ENCODE assay signal across 24 cellular contexts in genomic region chr14:105694961-105695360, GRCh38.
A peak's percentile ranks its signal among the peaks of the same experiment; 100 is the strongest.
DNase-seq lines count a peak whose midpoint lies in the region; ATAC-seq and TF ChIP-seq lines count a peak whose summit lies in the region.
"Had no signal": no experiment of that assay in that cellular context is flagged by ENCODE, and none has a peak within 500 bp of the region (broad histone marks: within the 10 kb centered on the region; RNA-seq: fewer than 3 reads in every experiment).

No MANE protein-coding gene starts in this region.

- H3K27me3 ChIP-seq in BLaER1, result no peaks in the 10 kb centered on the region
- no peaks in the 10 kb centered on the region for H3K27me3 ChIP-seq in naive thymus-derived CD4-positive, alpha-beta T cell (ENCODE audit: control insufficient read depth in 2 of 2, insufficient read depth in 2 of 2, low read length in 2 of 2)
- H3K27me3 ChIP-seq: brain microvascular endothelial cell, Peyer's patch, SJCRH30, vagina had no signal

- H3K36me3 ChIP-seq in BLaER1, result no peaks in the 10 kb centered on the region
- no peaks in the 10 kb centered on the region for H3K36me3 ChIP-seq in naive thymus-derived CD4-positive, alpha-beta T cell (ENCODE audit: control insufficient read depth in 2 of 3, insufficient read depth in 3 of 3, low read length in 3 of 3)
- H3K36me3 ChIP-seq: brain microvascular endothelial cell, heart right ventricle, Peyer's patch, SJCRH30, thoracic aorta, vagina had no signal

- H3K4me3 ChIP-seq in BLaER1, result no peak overlapping the region
- H3K4me3 ChIP-seq in GM12875 (ENCODE audit: low read depth, low read length), result peak overlapping the region; percentile 10
- H3K4me3 ChIP-seq in naive thymus-derived CD4-positive, alpha-beta T cell (ENCODE audit: low read length), result no peak overlapping the region
- H3K4me3 ChIP-seq: heart right ventricle, Peyer's patch, SJCRH30, thoracic aorta, vagina had no signal

- TF ChIP-seq CTCF in GM12875 (IDR thresholded peaks at IDR 0.05; ENCODE audit: borderline replicate concordance, insufficient read depth, low read depth, low read length), result no peak

- peaks cover 67% of the 10 kb centered on the region for H3K4me1 ChIP-seq in BLaER1
- H3K4me1 ChIP-seq in naive thymus-derived CD4-positive, alpha-beta T cell (ENCODE audit: control insufficient read depth in 2 of 2, insufficient read depth in 2 of 2, low read length in 2 of 2), result no peaks in the 10 kb centered on the region
- H3K4me1 ChIP-seq: heart right ventricle, Peyer's patch, SJCRH30, vagina had no signal

- POLR2A ChIA-PET in naive thymus-derived CD4-positive, alpha-beta T cell (lab: Charles Lee), result no interaction called here

- peak overlapping the region; percentile 38 for H3K4me2 ChIP-seq in BLaER1

- peaks cover 9% of the 10 kb centered on the region for H3K36me3 Mint-ChIP-seq in T-helper 17 cell (ENCODE audit: low read depth)
- peaks cover 4% of the 10 kb centered on the region for H3K36me3 Mint-ChIP-seq in memory B cell
- peaks cover 0 to 3% (median 0%) of the 10 kb centered on the region in 5 donors for H3K36me3 Mint-ChIP-seq in naive thymus-derived CD4-positive, alpha-beta T cell

- DNase-seq in T-helper 17 cell (no peak), memory B cell (ENCODE audit: low spot score in 2 of 2) (peak in 1 of 2 donors; percentile 5), NCI-H226 (no peak), SKM-1 treated with dmso at 0.1 percent for 144 hours (lab: John Stamatoyannopoulos, UW; ENCODE audit: unreplicated experiment) (no peak), SHP77 treated with DMSO at 0.1 percent for 48 hours (lab: John Stamatoyannopoulos, UW) (no peak)
- DNase-seq in naive thymus-derived CD4-positive, alpha-beta T cell, result no peak
- DNase-seq: activated CD4-positive, alpha-beta T cell treated with anti-CD3 and anti-CD28 coated beads, Interleukin-2, amount 50 U/mL, for 1 hour; activated effector memory CD4-positive, alpha-beta T cell treated with Interleukin-2 at 50 U/mL for 16 hours; brain microvascular endothelial cell; effector CD4-positive, alpha-beta T cell; erythroblast; heart right ventricle; immature natural killer cell; mesendoderm; NCI-H2171; NCI-H524; Peyer's patch; SJCRH30; stimulated activated CD4-positive, alpha-beta T cell treated with anti-CD3 and anti-CD28 coated beads, Interleukin-2, amount 100 ng/mL, for 48 hours; stimulated activated naive CD4-positive, alpha-beta T cell had no signal

- CTCF ChIA-PET in naive thymus-derived CD4-positive, alpha-beta T cell (lab: Charles Lee), result no interaction called here

- intact Hi-C loops in naive thymus-derived CD4-positive, alpha-beta T cell (cut with micrococcal nuclease), result no loop called here

- no peak overlapping the region for H3K4me3 Mint-ChIP-seq in T-helper 17 cell
- H3K4me3 Mint-ChIP-seq in memory B cell, result peak overlapping the region; percentile 63
- H3K4me3 Mint-ChIP-seq in naive thymus-derived CD4-positive, alpha-beta T cell, result no peak overlapping the region
- H3K4me3 Mint-ChIP-seq: immature natural killer cell had no signal

- ATAC-seq in T-helper 17 cell (no peak), memory B cell (ENCODE audit: low read depth) (no peak)
- ATAC-seq in naive thymus-derived CD4-positive, alpha-beta T cell, result no peak
- ATAC-seq: heart right ventricle had no signal

- 0 out of 2 replicates have a peak overlapping the region, but pooled peaks have one; percentile 26 for H3K27ac ChIP-seq in BLaER1
- no peak overlapping the region for H3K27ac ChIP-seq in naive thymus-derived CD4-positive, alpha-beta T cell (ENCODE audit: low read depth, low read length)
- H3K27ac ChIP-seq: brain microvascular endothelial cell, heart right ventricle, SJCRH30, thoracic aorta, vagina had no signal

- H3K27me3 Mint-ChIP-seq in T-helper 17 cell (no peaks in the 10 kb centered on the region), memory B cell (no peaks in the 10 kb centered on the region)
- H3K27me3 Mint-ChIP-seq in naive thymus-derived CD4-positive, alpha-beta T cell, result peaks cover 0 to 15% (median 0%) of the 10 kb centered on the region in 5 donors

- no peaks in the 10 kb centered on the region for H4K20me1 ChIP-seq in BLaER1

- H3K9me3 Mint-ChIP-seq in memory B cell, result peaks cover 8% of the 10 kb centered on the region
- peaks cover 0 to 19% (median 0%) of the 10 kb centered on the region in 11 donors for H3K9me3 Mint-ChIP-seq in naive thymus-derived CD4-positive, alpha-beta T cell
- H3K9me3 Mint-ChIP-seq: immature natural killer cell had no signal

- H3K27ac Mint-ChIP-seq in T-helper 17 cell, result peak overlapping the region; percentile 0
- peak overlapping the region; percentile 97 for H3K27ac Mint-ChIP-seq in memory B cell
- no peak overlapping the region for H3K27ac Mint-ChIP-seq in naive thymus-derived CD4-positive, alpha-beta T cell
- H3K27ac Mint-ChIP-seq: immature natural killer cell had no signal

- no peak overlapping the region for H3K9ac ChIP-seq in BLaER1

- H3K4me1 Mint-ChIP-seq in T-helper 17 cell, result peaks cover 7% of the 10 kb centered on the region
- H3K4me1 Mint-ChIP-seq in memory B cell, result peaks cover 49% of the 10 kb centered on the region
- H3K4me1 Mint-ChIP-seq in naive thymus-derived CD4-positive, alpha-beta T cell, result peaks cover 0 to 19% (median 0%) of the 10 kb centered on the region in 7 donors
- H3K4me1 Mint-ChIP-seq: immature natural killer cell had no signal

- H3K9me3 ChIP-seq in BLaER1, result no peaks in the 10 kb centered on the region
- no peaks in the 10 kb centered on the region for H3K9me3 ChIP-seq in T-helper 17 cell (ENCODE audit: control insufficient read depth, low read length, poor library complexity, severe bottlenecking)
- H3K9me3 ChIP-seq in naive thymus-derived CD4-positive, alpha-beta T cell (ENCODE audit: control insufficient read depth in 2 of 3, low read length in 3 of 3), result no peaks in the 10 kb centered on the region
- H3K9me3 ChIP-seq: heart right ventricle, Peyer's patch, SJCRH30, thoracic aorta, vagina had no signal

Comparison
In these comparisons a context has a peak if more than half of its experiments do, and no peak if none do; other contexts are left out.
1. H3K27ac Mint-ChIP-seq: peak in T-helper 17 cell (single experiment) and memory B cell (single experiment); none in naive thymus-derived CD4-positive, alpha-beta T cell (0 of 9).